In the genomic region with DNA sequence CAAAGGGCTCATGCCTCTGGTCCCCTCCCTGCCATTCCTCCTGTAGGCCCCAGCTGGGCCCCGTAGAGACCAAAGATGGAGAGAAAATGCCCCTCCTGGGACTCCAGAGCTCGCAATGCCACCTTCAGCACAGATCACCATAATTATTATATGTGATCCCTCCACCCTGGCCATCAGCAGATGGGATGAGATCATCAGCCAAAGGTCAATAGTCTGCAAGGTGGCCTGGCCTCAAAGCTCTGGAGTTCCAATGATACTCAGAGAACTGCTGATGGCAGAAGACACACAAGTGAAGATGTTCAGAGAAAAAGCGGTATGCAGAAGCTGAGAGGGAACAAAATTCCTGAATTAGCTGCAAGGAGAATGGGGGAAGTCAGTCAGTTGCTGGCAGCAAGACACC, we compare ENCODE assay signal across 35 cellular contexts. TPM values are rescaled to one million over a fixed set of nuclear protein-coding genes. Genes with fewer than 3 reads are reported as not detected.
"Had no signal": no experiment of that assay in that cellular context is flagged by ENCODE, and none has a peak within 500 bp of the region (broad histone marks: within the 10 kb centered on the region; RNA-seq: fewer than 3 reads in every experiment).

No MANE protein-coding gene starts in this region.

- DNase-seq: activated CD4-positive, alpha-beta memory T cell treated with anti-CD3 and anti-CD28 coated beads for 36 hours; activated CD4-positive, alpha-beta T cell treated with anti-CD3 and anti-CD28 coated beads, Interleukin-2, amount 10 ng/mL, durations not matched to agents 24 days and 14 days; activated CD4-positive, CD25-positive, alpha-beta regulatory T cell treated with anti-CD3 and anti-CD28 coated beads, Interleukin-2, amount 50 U/mL, for 72 hours; activated CD8-positive, alpha-beta memory T cell treated with anti-CD3 and anti-CD28 coated beads, Interleukin-2, amount 50 U/mL, for 4 hours; activated effector memory CD4-positive, alpha-beta T cell treated with anti-CD3 and anti-CD28 coated beads, Interleukin-2, amount 50 U/mL, for 16 hours; activated naive CD4-positive, alpha-beta T cell treated with anti-CD3 and anti-CD28 coated beads for 36 hours; activated naive CD8-positive, alpha-beta T cell treated with anti-CD3 and anti-CD28 coated beads, Interleukin-2, amount 10 ng/mL, durations not matched to agents 7 days and 5 days; activated T-cell treated with anti-CD3 and anti-CD28 coated beads, Interleukin-2, amount 50 U/mL, for 1 hour; head of caudate nucleus; hypothalamus; immature natural killer cell; kidney; left lung; mesendoderm; posterior cingulate gyrus; stimulated activated CD4-positive, alpha-beta T cell treated with anti-CD3 and anti-CD28 coated beads, Interleukin-2, amount 100 ng/mL, for 48 hours; stimulated activated naive CD4-positive, alpha-beta T cell treated with Interleukin-2 at 50 U/mL for 16 hours; T-helper 2 cell had no signal

- H3K9me3 ChIP-seq: ascending aorta, left lung, tibial nerve had no signal

- H3K9me3 Mint-ChIP-seq: activated CD4-positive, alpha-beta memory T cell treated with anti-CD3 and anti-CD28 coated beads for 36 hours; activated CD4-positive, alpha-beta T cell treated with anti-CD3 and anti-CD28 coated beads, Interleukin-2, amount 10 ng/mL, durations not matched to agents 24 days and 14 days; activated naive CD4-positive, alpha-beta T cell treated with anti-CD3 and anti-CD28 coated beads for 36 hours; activated naive CD8-positive, alpha-beta T cell treated with anti-CD3 and anti-CD28 coated beads, Interleukin-2, amount 10 ng/mL, durations not matched to agents 7 days and 5 days; activated T-helper 1 cell treated with anti-CD3 and anti-CD28 coated beads, Interleukin-12 subunit alpha, Interleukin-12 subunit beta, Interleukin-2, Interleukin-4 antibody, amounts not matched to agents 30 ng/mL and 10 ng/mL and 1 ng/mL, durations not matched to agents 14 hours and 24 hours and 36 hours; immature natural killer cell; natural killer cell treated with Interleukin-12 subunit alpha and Interleukin-12 subunit beta and Interleukin-15 and Interleukin-18, amount 100 ng/mL, for 72 hours had no signal

- H3K27ac ChIP-seq: ascending aorta, cardiac muscle cell, coronary artery, left lung, tibial nerve had no signal

- H3K27me3 Mint-ChIP-seq: activated CD4-positive, alpha-beta memory T cell treated with anti-CD3 and anti-CD28 coated beads for 36 hours; brain had no signal

- H3K36me3 Mint-ChIP-seq: activated naive CD8-positive, alpha-beta T cell treated with anti-CD3 and anti-CD28 coated beads, Interleukin-2, amount 10 ng/mL, durations not matched to agents 7 days and 5 days; brain; immature natural killer cell; natural killer cell treated with Interleukin-12 subunit alpha and Interleukin-12 subunit beta and Interleukin-15 and Interleukin-18, amount 100 ng/mL, for 72 hours had no signal

- H3K4me3 Mint-ChIP-seq: activated CD4-positive, alpha-beta memory T cell treated with anti-CD3 and anti-CD28 coated beads for 36 hours; activated CD4-positive, alpha-beta T cell treated with anti-CD3 and anti-CD28 coated beads, Interleukin-2, amount 10 ng/mL, durations not matched to agents 24 days and 14 days; activated naive CD4-positive, alpha-beta T cell treated with anti-CD3 and anti-CD28 coated beads for 36 hours; activated naive CD8-positive, alpha-beta T cell treated with anti-CD3 and anti-CD28 coated beads, Interleukin-2, amount 10 ng/mL, durations not matched to agents 7 days and 5 days; activated T-helper 1 cell treated with anti-CD3 and anti-CD28 coated beads, Interleukin-12 subunit alpha, Interleukin-12 subunit beta, Interleukin-2, Interleukin-4 antibody, amounts not matched to agents 30 ng/mL and 10 ng/mL and 1 ng/mL, durations not matched to agents 14 hours and 24 hours and 36 hours; brain; immature natural killer cell; natural killer cell treated with Interleukin-12 subunit alpha and Interleukin-12 subunit beta and Interleukin-15 and Interleukin-18, amount 100 ng/mL, for 72 hours had no signal

- H3K36me3 ChIP-seq: ascending aorta, cardiac muscle cell, left lung had no signal

- H3K27me3 ChIP-seq: ascending aorta, cardiac muscle cell, left lung, tibial nerve had no signal

- ATAC-seq: esophagus mucosa; left lung; natural killer cell treated with Interleukin-12 subunit alpha and Interleukin-12 subunit beta and Interleukin-15 and Interleukin-18, amount 100 ng/mL, for 72 hours; right cardiac atrium had no signal

- H3K4me3 ChIP-seq: ascending aorta, cardiac muscle cell, coronary artery, left lung, lung, tibial nerve had no signal

- H3K27ac Mint-ChIP-seq: activated CD4-positive, alpha-beta memory T cell treated with anti-CD3 and anti-CD28 coated beads for 36 hours; activated CD4-positive, alpha-beta T cell treated with anti-CD3 and anti-CD28 coated beads, Interleukin-2, amount 10 ng/mL, durations not matched to agents 24 days and 14 days; activated naive CD4-positive, alpha-beta T cell treated with anti-CD3 and anti-CD28 coated beads for 36 hours; activated naive CD8-positive, alpha-beta T cell treated with anti-CD3 and anti-CD28 coated beads, Interleukin-2, amount 10 ng/mL, durations not matched to agents 7 days and 5 days; activated T-helper 1 cell treated with anti-CD3 and anti-CD28 coated beads, Interleukin-12 subunit alpha, Interleukin-12 subunit beta, Interleukin-2, Interleukin-4 antibody, amounts not matched to agents 30 ng/mL and 10 ng/mL and 1 ng/mL, durations not matched to agents 14 hours and 24 hours and 36 hours; brain; immature natural killer cell; natural killer cell treated with Interleukin-12 subunit alpha and Interleukin-12 subunit beta and Interleukin-15 and Interleukin-18, amount 100 ng/mL, for 72 hours had no signal

- FAIRE-seq: endothelial cell of umbilical vein, kidney had no signal

RNA-seq across cellular contexts. Expression of a gene that starts 17.4 kb away (rescaled TPM):
- total RNA-seq: activated CD4-positive, alpha-beta memory T cell treated with anti-CD3 and anti-CD28 coated beads for 36 hours; activated CD4-positive, alpha-beta T cell treated with anti-CD3 and anti-CD28 coated beads, Interleukin-2, amount 10 ng/mL, durations not matched to agents 24 days and 14 days; activated CD8-positive, alpha-beta memory T cell treated with anti-CD3 and anti-CD28 coated beads for 36 hours; activated naive CD4-positive, alpha-beta T cell treated with anti-CD3 and anti-CD28 coated beads for 36 hours; activated naive CD8-positive, alpha-beta T cell treated with anti-CD3 and anti-CD28 coated beads, Interleukin-2, amount 10 ng/mL, durations not matched to agents 7 days and 5 days; activated T-helper 1 cell treated with anti-CD3 and anti-CD28 coated beads, Interleukin-12 subunit alpha, Interleukin-12 subunit beta, Interleukin-2, Interleukin-4 antibody, amounts not matched to agents 30 ng/mL and 10 ng/mL and 1 ng/mL, durations not matched to agents 14 hours and 24 hours and 36 hours; endothelial cell of umbilical vein; esophagus mucosa; mononuclear cell; natural killer cell treated with Interleukin-12 subunit alpha and Interleukin-12 subunit beta and Interleukin-15 and Interleukin-18, amount 100 ng/mL, for 72 hours had no signal
- polyA plus RNA-seq: endothelial cell of umbilical vein, immature natural killer cell had no signal

RNA-seq across cellular contexts. Expression of a gene that starts 22.0 kb away (rescaled TPM):
- total RNA-seq: activated naive CD8-positive, alpha-beta T cell treated with anti-CD3 and anti-CD28 coated beads, Interleukin-2, amount 10 ng/mL, durations not matched to agents 7 days and 5 days; ascending aorta; endothelial cell of umbilical vein; esophagus mucosa; kidney; left lung; lung; mononuclear cell; myocyte; omental fat pad; right cardiac atrium; temporal lobe; ureter had no signal
- polyA plus RNA-seq: endothelial cell of umbilical vein, immature natural killer cell, lung, right cardiac atrium had no signal
